Comparison of ENCODE assay signal across 8 cellular contexts in the genomic region with DNA sequence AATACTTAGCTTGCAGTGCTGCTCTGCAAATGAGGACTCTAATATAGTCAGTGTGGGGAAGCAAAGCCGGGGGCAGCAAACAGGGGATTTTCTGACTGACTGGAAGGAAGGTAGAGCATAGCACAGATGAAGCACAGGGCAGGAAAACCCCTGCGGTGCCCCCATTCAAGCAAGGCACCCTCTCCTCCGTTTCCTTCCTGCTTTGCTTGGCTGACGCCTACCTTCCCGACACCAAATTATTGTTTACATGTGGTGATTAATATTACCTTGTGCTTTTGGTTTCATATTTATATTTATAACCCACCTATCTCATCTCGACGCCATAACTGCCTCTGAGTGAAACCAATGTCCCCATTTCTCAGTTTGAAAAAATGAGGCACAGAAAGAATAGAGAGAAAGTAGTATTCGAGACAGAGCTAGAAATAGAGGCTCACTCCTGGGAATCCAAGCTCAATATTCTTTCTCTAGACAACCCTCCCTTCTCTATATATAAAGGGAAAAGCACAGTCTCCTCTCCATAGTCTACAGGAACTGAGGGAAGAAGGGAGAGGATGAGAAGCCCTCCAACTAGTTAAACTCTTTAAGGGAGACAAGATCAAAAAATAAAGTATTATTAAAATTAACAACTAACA. TPM values are rescaled to one million over a fixed set of nuclear protein-coding genes. Genes with fewer than 3 reads are reported as not detected.
DNase-seq lines count a peak whose midpoint lies in the region; ATAC-seq and TF ChIP-seq lines count a peak whose summit lies in the region.

No MANE protein-coding gene starts in this region.

- H3K9me3 ChIP-seq in prostate gland (no peaks in the 10 kb centered on the region), thyroid gland (no peaks in the 10 kb centered on the region)

- no peak overlapping the region for H3K4me3 ChIP-seq in prostate gland
- H3K4me3 ChIP-seq in thyroid gland (replicated peaks in 1 of 3): no peak overlapping the region

- H3K36me3 Mint-ChIP-seq in natural killer cell treated with Interleukin-12 subunit alpha and Interleukin-12 subunit beta and Interleukin-15 and Interleukin-18, amount 100 ng/mL, for 72 hours: no peaks in the 10 kb centered on the region
- peaks cover 34% of the 10 kb centered on the region for H3K36me3 Mint-ChIP-seq in mesothelial cell of epicardium

- no peak overlapping the region for H3K27ac ChIP-seq in prostate gland
- peak overlapping the region in 1 of 3 donors; percentile 2 for H3K27ac ChIP-seq in thyroid gland

- TF ChIP-seq POLR2A in prostate gland (IDR thresholded peaks at IDR 0.05) (no peak), thyroid gland (IDR thresholded peaks at IDR 0.05) (no peak)

- no peaks in the 10 kb centered on the region for H3K9me3 Mint-ChIP-seq in natural killer cell treated with Interleukin-12 subunit alpha and Interleukin-12 subunit beta and Interleukin-15 and Interleukin-18, amount 100 ng/mL, for 72 hours
- H3K9me3 Mint-ChIP-seq in mesothelial cell of epicardium: no peaks in the 10 kb centered on the region

- H3K4me3 Mint-ChIP-seq in natural killer cell treated with Interleukin-12 subunit alpha and Interleukin-12 subunit beta and Interleukin-15 and Interleukin-18, amount 100 ng/mL, for 72 hours: peak overlapping the region; percentile 71
- no peak overlapping the region for H3K4me3 Mint-ChIP-seq in mesothelial cell of epicardium

- H3K27ac Mint-ChIP-seq in natural killer cell treated with Interleukin-12 subunit alpha and Interleukin-12 subunit beta and Interleukin-15 and Interleukin-18, amount 100 ng/mL, for 72 hours: peak overlapping the region; percentile 83 to 96
- H3K27ac Mint-ChIP-seq in mesothelial cell of epicardium: no peak overlapping the region

- TF ChIP-seq CTCF in prostate gland (IDR thresholded peaks at IDR 0.05) (no peak), mesothelial cell of epicardium (IDR thresholded peaks at IDR 0.05; ENCODE audit: unreplicated experiment) (no peak), thyroid gland (IDR thresholded peaks at IDR 0.05) (no peak)

- DNase-seq in activated T-cell treated with anti-CD3 and anti-CD28 coated beads for 4 hours (peak; percentile 68), prostate gland (ENCODE audit: low spot score) (no peak), NOMO-1 treated with DMSO at 0.1 percent for 48 hours (lab: John Stamatoyannopoulos, UW; ENCODE audit: unreplicated experiment) (no peak), mesothelial cell of epicardium (ENCODE audit: low spot score in 2 of 2, unreplicated experiment in 2 of 2) (no peak), thyroid gland (no peak)
- DNase-seq in natural killer cell treated with Interleukin-12 subunit alpha and Interleukin-12 subunit beta and Interleukin-15 and Interleukin-18, amount 100 ng/mL, for 72 hours (ENCODE audit: low spot score): peak; percentile 83

- H3K4me1 ChIP-seq in prostate gland (replicated peaks) (no peaks in the 10 kb centered on the region), thyroid gland (no peaks in the 10 kb centered on the region)

- 82% methylated on average over 8 of the region's 8 CpGs for WGBS in prostate gland
- 72 to 77% methylated on average over 8 of the region's 8 CpGs for WGBS in thyroid gland, 2 donors

- intact Hi-C loops in prostate gland (cut with DNase I) (no loop called here), thyroid gland (cut with DNase I) (no loop called here)

- peaks cover 10 to 30% of the 10 kb centered on the region in 2 donors for H3K4me1 Mint-ChIP-seq in natural killer cell treated with Interleukin-12 subunit alpha and Interleukin-12 subunit beta and Interleukin-15 and Interleukin-18, amount 100 ng/mL, for 72 hours (ENCODE audit: low read depth in 2 of 2)
- peaks cover 20% of the 10 kb centered on the region for H3K4me1 Mint-ChIP-seq in mesothelial cell of epicardium

- peak; percentile 93 for ATAC-seq in GM19463 (IDR thresholded peaks at IDR 0.05; ENCODE audit: unreplicated experiment)
- ATAC-seq in HG03442 (IDR thresholded peaks at IDR 0.05; ENCODE audit: unreplicated experiment): peak; percentile 75
- peak; percentile 92 to 93 for ATAC-seq in natural killer cell treated with Interleukin-12 subunit alpha and Interleukin-12 subunit beta and Interleukin-15 and Interleukin-18, amount 100 ng/mL, for 72 hours

- H3K27me3 ChIP-seq in prostate gland (replicated peaks; ENCODE audit: insufficient read depth): no peaks in the 10 kb centered on the region
- H3K27me3 ChIP-seq in thyroid gland: no peaks in the 10 kb centered on the region

- H3K27me3 Mint-ChIP-seq in natural killer cell treated with Interleukin-12 subunit alpha and Interleukin-12 subunit beta and Interleukin-15 and Interleukin-18, amount 100 ng/mL, for 72 hours: no peaks in the 10 kb centered on the region
- no peaks in the 10 kb centered on the region for H3K27me3 Mint-ChIP-seq in mesothelial cell of epicardium (ENCODE audit: low read depth)

- H3K36me3 ChIP-seq in prostate gland: no peaks in the 10 kb centered on the region
- H3K36me3 ChIP-seq in thyroid gland: peaks cover 3 to 12% of the 10 kb centered on the region in 2 donors

RNA-seq across cellular contexts. Expression of a gene that starts 41.3 kb away (rescaled TPM):
- 10 to 100 TPM; 14.2 to 28.7 TPM for total RNA-seq in natural killer cell treated with Interleukin-12 subunit alpha and Interleukin-12 subunit beta and Interleukin-15 and Interleukin-18, amount 100 ng/mL, for 72 hours
- 10 to 100 TPM; 20.9 to 24.1 TPM for total RNA-seq in prostate gland
- total RNA-seq in mesothelial cell of epicardium: 36.3 to 39.6 TPM (median 39.5 TPM) in 3 replicates
- total RNA-seq in thyroid gland: 10 to 100 TPM; 19.9 to 36.9 (median 27.2) TPM

RNA-seq across cellular contexts. Expression of a gene that starts 41.6 kb away (rescaled TPM):
- 10 to 100 TPM; 93.1 to 98.6 TPM for total RNA-seq in natural killer cell treated with Interleukin-12 subunit alpha and Interleukin-12 subunit beta and Interleukin-15 and Interleukin-18, amount 100 ng/mL, for 72 hours
- total RNA-seq in prostate gland (10 to 100 TPM; 43.5 to 45.0 TPM), mesothelial cell of epicardium (56.2 to 57.5 TPM (median 57.5 TPM) in 3 replicates), thyroid gland (10 to 100 TPM; 63.0 to 89.8 (median 66.2) TPM)

Comparison
In these comparisons a context has a peak if more than half of its experiments do, and no peak if none do; other contexts are left out.
1. DNase-seq: peak in activated T-cell treated with anti-CD3 and anti-CD28 coated beads for 4 hours (single experiment) and natural killer cell treated with Interleukin-12 subunit alpha and Interleukin-12 subunit beta and Interleukin-15 and Interleukin-18, amount 100 ng/mL, for 72 hours (single experiment); none in prostate gland (single experiment), NOMO-1 treated with DMSO at 0.1 percent for 48 hours (single experiment), mesothelial cell of epicardium (0 of 2) and thyroid gland (0 of 2).
2. Peak in every context shown above with its lines, with median percentiles within 50 percentile points of each other: ATAC-seq.